Comparison of ENCODE assay signal across 14 cellular contexts in the genomic region with DNA sequence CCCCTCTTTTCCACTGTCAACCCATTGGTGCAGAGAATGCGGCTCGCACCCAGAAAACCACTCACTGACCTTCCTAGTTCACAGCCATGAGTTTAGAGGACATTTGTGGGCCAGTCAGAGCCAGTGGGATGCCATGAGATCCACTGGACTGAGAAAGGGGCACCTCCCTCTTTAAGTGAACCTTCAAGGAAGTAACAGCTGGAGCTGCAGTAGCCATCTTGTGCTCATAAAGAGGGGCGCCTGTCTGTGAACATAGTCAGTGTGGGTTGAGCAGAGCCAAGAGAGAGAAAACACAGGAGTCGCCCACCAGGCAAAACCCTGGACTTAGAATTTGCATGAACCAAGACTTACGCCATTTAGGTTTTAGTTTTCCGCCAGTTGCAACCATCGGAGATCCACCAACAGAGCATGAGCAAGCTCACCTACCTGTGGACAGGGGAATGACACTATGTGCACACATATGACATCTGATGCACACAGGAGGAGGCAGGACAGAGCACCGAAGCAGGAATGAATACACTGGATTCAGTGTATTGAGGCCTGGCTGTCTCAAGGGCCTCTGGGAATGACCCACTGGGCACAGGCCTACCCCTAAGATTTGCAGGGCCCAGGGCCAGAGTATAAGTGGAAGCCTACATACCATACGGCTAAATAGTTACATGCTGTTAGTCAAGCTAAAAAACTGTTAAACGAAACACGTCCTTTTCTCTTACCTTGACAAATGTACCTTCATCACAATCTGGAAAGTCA.
"Had no signal": no experiment of that assay in that cellular context is flagged by ENCODE, and none has a peak within 500 bp of the region (broad histone marks: within the 10 kb centered on the region; RNA-seq: fewer than 3 reads in every experiment).

No MANE protein-coding gene starts in this region.

- H3K9me3 ChIP-seq: adrenal gland, esophagus squamous epithelium, right lobe of liver, thoracic aorta had no signal

- H3K4me3 ChIP-seq: adrenal gland, esophagus squamous epithelium, right lobe of liver, thoracic aorta had no signal

- H3K4me1 ChIP-seq: adrenal gland, esophagus squamous epithelium, right lobe of liver had no signal

- DNase-seq: activated B cell treated with CpG ODN at 0.5 μM for 24 hours; activated CD4-positive, alpha-beta T cell treated with anti-CD3 and anti-CD28 coated beads for 48 hours; activated effector memory CD4-positive, alpha-beta T cell treated with Interleukin-2 at 50 U/mL for 16 hours; activated T-cell treated with anti-CD3 and anti-CD28 coated beads, Interleukin-2, amount 50 U/mL, for 24 hours; esophagus squamous epithelium; hypothalamus; left ventricle myocardium superior; mesendoderm; occipital lobe; SW 1271 had no signal

- H3K27ac ChIP-seq: adrenal gland, esophagus squamous epithelium, right lobe of liver, thoracic aorta had no signal

- H3K27me3 ChIP-seq: adrenal gland, right lobe of liver had no signal

- ATAC-seq: left ventricle myocardium superior, right lobe of liver had no signal

- H3K36me3 ChIP-seq: adrenal gland, esophagus squamous epithelium, right lobe of liver, thoracic aorta had no signal

- FAIRE-seq: TTC549 had no signal
